8 cellular contexts compared by ENCODE assay signal in genomic region chr15:78859971-78860733, GRCh38. TPM values are rescaled to one million over a fixed set of nuclear protein-coding genes. Genes with fewer than 3 reads are reported as not detected.
DNase-seq lines count a peak whose midpoint lies in the region; ATAC-seq, FAIRE-seq and TF ChIP-seq lines count a peak whose summit lies in the region.

No MANE protein-coding gene starts in this region.

- H3K4me3 Mint-ChIP-seq in activated T-helper 2 cell treated with anti-CD3 and anti-CD28 coated beads, Interferon-gamma antibody, Interleukin-2, Interleukin-4, amounts not matched to agents 10 μg/mL and 5 μg/mL and 100 μg/mL, durations not matched to agents 14 hours and 24 hours and 36 hours (ENCODE audit: low read depth): peak overlapping the region; percentile 82
- peak overlapping the region; percentile 88 for H3K4me3 Mint-ChIP-seq in nephron progenitor cell

- H3K36me3 Mint-ChIP-seq in activated T-helper 2 cell treated with anti-CD3 and anti-CD28 coated beads, Interferon-gamma antibody, Interleukin-2, Interleukin-4, amounts not matched to agents 10 μg/mL and 5 μg/mL and 100 μg/mL, durations not matched to agents 14 hours and 24 hours and 36 hours (ENCODE audit: low read depth): no peaks in the 10 kb centered on the region
- peaks cover 4% of the 10 kb centered on the region for H3K36me3 Mint-ChIP-seq in nephron progenitor cell (ENCODE audit: low read depth)

- H3K4me2 ChIP-seq in BLaER1 treated with 17β-estradiol and CSF1 and Interleukin-3, amounts not matched to agents 10 nM and 100 nM: peak overlapping the region; percentile 46 to 83 (median 75)

- TF ChIP-seq CTCF in fibroblast of the aortic adventitia (IDR thresholded peaks at IDR 0.05; ENCODE audit: insufficient read depth, low read length) (peak; percentile 62), nephron progenitor cell (IDR thresholded peaks at IDR 0.05) (peak; percentile 57)

- peaks cover 5% of the 10 kb centered on the region for H3K4me1 Mint-ChIP-seq in activated T-helper 2 cell treated with anti-CD3 and anti-CD28 coated beads, Interferon-gamma antibody, Interleukin-2, Interleukin-4, amounts not matched to agents 10 μg/mL and 5 μg/mL and 100 μg/mL, durations not matched to agents 14 hours and 24 hours and 36 hours (ENCODE audit: low read depth)
- H3K4me1 Mint-ChIP-seq in nephron progenitor cell: peaks cover 4% of the 10 kb centered on the region

- H3K27me3 ChIP-seq in BLaER1 treated with 17β-estradiol and CSF1 and Interleukin-3, amounts not matched to agents 10 nM and 100 nM: no peaks in the 10 kb centered on the region
- no peaks in the 10 kb centered on the region for H3K27me3 ChIP-seq in HUES6 (ENCODE audit: control insufficient read depth, insufficient read depth, low read length)

- no peaks in the 10 kb centered on the region for H3K9me3 Mint-ChIP-seq in activated T-helper 2 cell treated with anti-CD3 and anti-CD28 coated beads, Interferon-gamma antibody, Interleukin-2, Interleukin-4, amounts not matched to agents 10 μg/mL and 5 μg/mL and 100 μg/mL, durations not matched to agents 14 hours and 24 hours and 36 hours
- H3K9me3 Mint-ChIP-seq in nephron progenitor cell: peaks cover 7% of the 10 kb centered on the region

- H3K4me3 ChIP-seq in BLaER1 treated with 17β-estradiol and CSF1 and Interleukin-3, amounts not matched to agents 10 nM and 100 nM: peak overlapping the region; percentile 42 to 63 (median 56)
- H3K4me3 ChIP-seq in HUES6 (ENCODE audit: low read depth, low read length): peak overlapping the region; percentile 67
- H3K4me3 ChIP-seq in fibroblast of the aortic adventitia (ENCODE audit: low read depth, low read length): peak overlapping the region; percentile 66

- H3K27ac Mint-ChIP-seq in activated T-helper 2 cell treated with anti-CD3 and anti-CD28 coated beads, Interferon-gamma antibody, Interleukin-2, Interleukin-4, amounts not matched to agents 10 μg/mL and 5 μg/mL and 100 μg/mL, durations not matched to agents 14 hours and 24 hours and 36 hours: peak overlapping the region; percentile 48
- H3K27ac Mint-ChIP-seq in nephron progenitor cell: peak overlapping the region; percentile 46

- H3K36me3 ChIP-seq in BLaER1 treated with 17β-estradiol and CSF1 and Interleukin-3, amounts not matched to agents 10 nM and 100 nM: no peaks in the 10 kb centered on the region
- no peaks in the 10 kb centered on the region for H3K36me3 ChIP-seq in HUES6 (ENCODE audit: control insufficient read depth, insufficient read depth, low read length)

- peak overlapping the region; percentile 9 to 73 (median 70); a peak in 20 of 22 replicates for H3K9ac ChIP-seq in BLaER1 treated with 17β-estradiol and CSF1 and Interleukin-3, amounts not matched to agents 10 nM and 100 nM
- peak overlapping the region; percentile 74 for H3K9ac ChIP-seq in HUES6 (ENCODE audit: low read length)

- H4K20me1 ChIP-seq in BLaER1 treated with 17β-estradiol and CSF1 and Interleukin-3, amounts not matched to agents 10 nM and 100 nM: no peaks in the 10 kb centered on the region

- no peaks in the 10 kb centered on the region for H3K9me3 ChIP-seq in BLaER1 treated with 17β-estradiol and CSF1 and Interleukin-3, amounts not matched to agents 10 nM and 100 nM (replicated peaks in 1 of 11)
- H3K9me3 ChIP-seq in HUES6 (ENCODE audit: control insufficient read depth, insufficient read depth, low read depth, low read length): no peaks in the 10 kb centered on the region; the same call in 1 of the 2 replicates

- peak; percentile 72 for DNase-seq in RCC 7860 (ENCODE audit: low spot score)
- peak; percentile 62 for DNase-seq in activated T-helper 2 cell treated with anti-CD3 and anti-CD28 coated beads, Interferon-gamma antibody, Interleukin-2, Interleukin-4, amounts not matched to agents 10 μg/mL and 5 μg/mL and 100 μg/mL, durations not matched to agents 14 hours and 24 hours and 36 hours (ENCODE audit: low spot score)
- peak; percentile 94 for DNase-seq in fibroblast of the aortic adventitia (ENCODE audit: low read depth)
- DNase-seq in nephron progenitor cell: peak; percentile 80
- peak; percentile 83 for DNase-seq in stimulated activated naive CD8-positive, alpha-beta T cell treated with anti-CD3 and anti-CD28 coated beads, Interleukin-15, Interleukin-2, amounts not matched to agents 100 U/mL and 50 U/mL, for 24 hours

- intact Hi-C loops in activated T-helper 2 cell treated with anti-CD3 and anti-CD28 coated beads, Interferon-gamma antibody, Interleukin-2, Interleukin-4, amounts not matched to agents 10 μg/mL and 5 μg/mL and 100 μg/mL, durations not matched to agents 14 hours and 24 hours and 36 hours (cut with micrococcal nuclease): loop anchor here (1.0 kb wide), 1 partner anchor 13 kb away; no protein-coding TSS in a partner anchor

- FAIRE-seq in RCC 7860 (lab: Jason Lieb, UNC): peak; percentile 79

- H3K4me1 ChIP-seq in BLaER1 treated with 17β-estradiol and CSF1 and Interleukin-3, amounts not matched to agents 10 nM and 100 nM: peaks cover 0 to 4% (median 0%) of the 10 kb centered on the region in 10 experiments; a peak in 1 of 20 replicates
- no peaks in the 10 kb centered on the region for H3K4me1 ChIP-seq in HUES6 (ENCODE audit: control insufficient read depth, insufficient read depth, low read length)

- peaks cover 8% of the 10 kb centered on the region for H3K27me3 Mint-ChIP-seq in activated T-helper 2 cell treated with anti-CD3 and anti-CD28 coated beads, Interferon-gamma antibody, Interleukin-2, Interleukin-4, amounts not matched to agents 10 μg/mL and 5 μg/mL and 100 μg/mL, durations not matched to agents 14 hours and 24 hours and 36 hours (ENCODE audit: low read depth)
- H3K27me3 Mint-ChIP-seq in nephron progenitor cell (ENCODE audit: low read depth, poor library complexity): peaks cover 9% of the 10 kb centered on the region

- peak overlapping the region in 8 of 11 experiments; percentile 14 to 63 (median 48); a peak in 12 of 22 replicates for H3K27ac ChIP-seq in BLaER1 treated with 17β-estradiol and CSF1 and Interleukin-3, amounts not matched to agents 10 nM and 100 nM
- H3K27ac ChIP-seq in HUES6 (ENCODE audit: low read depth, low read length): 0 out of 2 replicates have a peak overlapping the region, but pooled peaks have one; percentile 21

- peak; percentile 76 for ATAC-seq in GM19467 (IDR thresholded peaks at IDR 0.05; ENCODE audit: unreplicated experiment)
- peak; percentile 94 for ATAC-seq in stimulated activated naive CD8-positive, alpha-beta T cell treated with anti-CD3 and anti-CD28 coated beads, Interleukin-15, Interleukin-2, amounts not matched to agents 100 U/mL and 50 U/mL, for 24 hours

RNA-seq across cellular contexts. Expression of gene MORF4L1, which starts 12.5 kb away (rescaled TPM):
- 293 and 302 TPM in 2 replicates for total RNA-seq in activated T-helper 2 cell treated with anti-CD3 and anti-CD28 coated beads, Interferon-gamma antibody, Interleukin-2, Interleukin-4, amounts not matched to agents 10 μg/mL and 5 μg/mL and 100 μg/mL, durations not matched to agents 14 hours and 24 hours and 36 hours
- 431 and 447 TPM in 2 replicates for total RNA-seq in fibroblast of the aortic adventitia (ENCODE audit: low replicate concordance)

RNA-seq across cellular contexts. Expression of gene ADAMTS7, which starts 48.9 kb away (rescaled TPM):
- 6.9 and 7.2 TPM in 2 replicates for total RNA-seq in activated T-helper 2 cell treated with anti-CD3 and anti-CD28 coated beads, Interferon-gamma antibody, Interleukin-2, Interleukin-4, amounts not matched to agents 10 μg/mL and 5 μg/mL and 100 μg/mL, durations not matched to agents 14 hours and 24 hours and 36 hours
- 7.5 and 11.2 TPM in 2 replicates for total RNA-seq in fibroblast of the aortic adventitia (ENCODE audit: low replicate concordance)

Comparison
In these comparisons a context has a peak if more than half of its experiments do, and no peak if none do; other contexts are left out.
1. Peak in every context shown above with its lines: DNase-seq, ATAC-seq, H3K4me3 ChIP-seq and H3K27ac ChIP-seq.